Comparison of ENCODE assay signal across 36 cellular contexts in genomic region chr6:99216959-99217358, GRCh38.
"Had no signal": no experiment of that assay in that cellular context is flagged by ENCODE, and none has a peak within 500 bp of the region (broad histone marks: within the 10 kb centered on the region; RNA-seq: fewer than 3 reads in every experiment).

No MANE protein-coding gene starts in this region.

- H3K4me3 Mint-ChIP-seq: activated CD4-positive, alpha-beta memory T cell treated with anti-CD3 and anti-CD28 coated beads for 36 hours; activated CD4-positive, alpha-beta T cell treated with anti-CD3 and anti-CD28 coated beads, Interleukin-2, amount 10 ng/mL, durations not matched to agents 24 days and 14 days; activated naive CD4-positive, alpha-beta T cell treated with anti-CD3 and anti-CD28 coated beads for 36 hours; activated naive CD8-positive, alpha-beta T cell treated with anti-CD3 and anti-CD28 coated beads for 36 hours; activated T-helper 1 cell treated with anti-CD3 and anti-CD28 coated beads, Interleukin-12 subunit alpha, Interleukin-12 subunit beta, Interleukin-2, Interleukin-4 antibody, amounts not matched to agents 30 ng/mL and 10 ng/mL and 1 ng/mL, durations not matched to agents 14 hours and 24 hours and 36 hours; effector memory CD8-positive, alpha-beta T cell; mesothelial cell of epicardium; naive B cell; nephron progenitor cell; stimulated activated memory B cell treated with anti-CD40 and anti-IgM and Interleukin-4, amounts not matched to agents 10 μg/mL and 1 μg/mL and 100 μg/mL, for 72 hours; stimulated activated naive CD8-positive, alpha-beta T cell treated with anti-CD3 and anti-CD28 coated beads, Interleukin-15, amount 100 ng/mL, for 72 hours; T-helper 2 cell treated with Interferon-gamma antibody and Interleukin-4, amounts not matched to agents 5 μg/mL and 100 μg/mL, for 36 hours had no signal

- H3K27ac Mint-ChIP-seq: activated CD4-positive, alpha-beta memory T cell treated with anti-CD3 and anti-CD28 coated beads for 36 hours; activated CD4-positive, alpha-beta T cell treated with anti-CD3 and anti-CD28 coated beads, Interleukin-2, amount 10 ng/mL, durations not matched to agents 24 days and 14 days; activated naive CD4-positive, alpha-beta T cell treated with anti-CD3 and anti-CD28 coated beads for 36 hours; activated naive CD8-positive, alpha-beta T cell treated with anti-CD3 and anti-CD28 coated beads for 36 hours; activated T-helper 1 cell treated with anti-CD3 and anti-CD28 coated beads, Interleukin-12 subunit alpha, Interleukin-12 subunit beta, Interleukin-2, Interleukin-4 antibody, amounts not matched to agents 30 ng/mL and 10 ng/mL and 1 ng/mL, durations not matched to agents 14 hours and 24 hours and 36 hours; effector memory CD8-positive, alpha-beta T cell; mesothelial cell of epicardium; naive B cell; nephron progenitor cell; stimulated activated memory B cell treated with anti-CD40 and anti-IgM and Interleukin-4, amounts not matched to agents 10 μg/mL and 1 μg/mL and 100 μg/mL, for 72 hours; stimulated activated naive CD8-positive, alpha-beta T cell treated with anti-CD3 and anti-CD28 coated beads, Interleukin-15, amount 100 ng/mL, for 72 hours; T-helper 2 cell treated with Interferon-gamma antibody and Interleukin-4, amounts not matched to agents 5 μg/mL and 100 μg/mL, for 36 hours had no signal

- H3K9me3 Mint-ChIP-seq: activated CD4-positive, alpha-beta memory T cell treated with anti-CD3 and anti-CD28 coated beads for 36 hours; activated CD4-positive, alpha-beta T cell treated with anti-CD3 and anti-CD28 coated beads, Interleukin-2, amount 10 ng/mL, durations not matched to agents 24 days and 14 days; activated naive CD4-positive, alpha-beta T cell treated with anti-CD3 and anti-CD28 coated beads for 36 hours; activated naive CD8-positive, alpha-beta T cell treated with anti-CD3 and anti-CD28 coated beads for 36 hours; activated T-helper 1 cell treated with anti-CD3 and anti-CD28 coated beads, Interleukin-12 subunit alpha, Interleukin-12 subunit beta, Interleukin-2, Interleukin-4 antibody, amounts not matched to agents 30 ng/mL and 10 ng/mL and 1 ng/mL, durations not matched to agents 14 hours and 24 hours and 36 hours; effector memory CD8-positive, alpha-beta T cell; mesothelial cell of epicardium; nephron progenitor cell; stimulated activated memory B cell treated with anti-CD40 and anti-IgM and Interleukin-4, amounts not matched to agents 10 μg/mL and 1 μg/mL and 100 μg/mL, for 72 hours; stimulated activated naive CD8-positive, alpha-beta T cell treated with anti-CD3 and anti-CD28 coated beads, Interleukin-15, amount 100 ng/mL, for 72 hours; T-helper 2 cell treated with Interferon-gamma antibody and Interleukin-4, amounts not matched to agents 5 μg/mL and 100 μg/mL, for 36 hours had no signal

- H3K4me3 ChIP-seq: adrenal gland, ascending aorta, coronary artery, dorsolateral prefrontal cortex, heart left ventricle, pancreas, psoas muscle, sigmoid colon, tibial artery, upper lobe of right lung had no signal

- H3K4me1 Mint-ChIP-seq: activated CD4-positive, alpha-beta T cell treated with anti-CD3 and anti-CD28 coated beads, Interleukin-2, amount 10 ng/mL, durations not matched to agents 24 days and 14 days; activated naive CD8-positive, alpha-beta T cell treated with anti-CD3 and anti-CD28 coated beads for 36 hours; mesothelial cell of epicardium; naive B cell; stimulated activated memory B cell treated with anti-CD40 and anti-IgM and Interleukin-4, amounts not matched to agents 10 μg/mL and 1 μg/mL and 100 μg/mL, for 72 hours; stimulated activated naive CD8-positive, alpha-beta T cell treated with anti-CD3 and anti-CD28 coated beads, Interleukin-15, amount 100 ng/mL, for 72 hours had no signal

- H3K4me1 ChIP-seq: adrenal gland, ascending aorta, heart left ventricle, pancreas, psoas muscle, sigmoid colon, tibial artery, upper lobe of right lung had no signal

- H3K36me3 ChIP-seq: adrenal gland, ascending aorta, brain microvascular endothelial cell, heart left ventricle, pancreas, sigmoid colon, tibial artery, upper lobe of right lung had no signal

- H3K36me3 Mint-ChIP-seq: activated CD4-positive, alpha-beta memory T cell treated with anti-CD3 and anti-CD28 coated beads for 36 hours; activated naive CD8-positive, alpha-beta T cell treated with anti-CD3 and anti-CD28 coated beads for 36 hours; mesothelial cell of epicardium; naive B cell; stimulated activated memory B cell treated with anti-CD40 and anti-IgM and Interleukin-4, amounts not matched to agents 10 μg/mL and 1 μg/mL and 100 μg/mL, for 72 hours had no signal

- FAIRE-seq: endothelial cell of umbilical vein, pancreas, small intestine had no signal

- H3K9me3 ChIP-seq: adrenal gland, ascending aorta, pancreas, psoas muscle, sigmoid colon, tibial artery, upper lobe of right lung had no signal

- DNase-seq: activated CD4-positive, alpha-beta memory T cell treated with anti-CD3 and anti-CD28 coated beads for 36 hours; activated CD4-positive, alpha-beta T cell treated with anti-CD3 and anti-CD28 coated beads, Interleukin-2, amount 10 ng/mL, durations not matched to agents 24 days and 14 days; activated CD8-positive, alpha-beta memory T cell treated with anti-CD3 and anti-CD28 coated beads, Interleukin-2, amount 50 U/mL, for 4 hours; activated effector memory CD4-positive, alpha-beta T cell treated with anti-CD3 and anti-CD28 coated beads, Interleukin-2, amount 50 U/mL, for 16 hours; activated naive CD4-positive, alpha-beta T cell treated with anti-CD3 and anti-CD28 coated beads for 36 hours; activated naive CD8-positive, alpha-beta T cell treated with anti-CD3 and anti-CD28 coated beads for 36 hours; activated T-cell treated with anti-CD3 and anti-CD28 coated beads, Interleukin-2, amount 50 U/mL, for 1 hour; adrenal gland; brain microvascular endothelial cell; dorsolateral prefrontal cortex; effector memory CD8-positive, alpha-beta T cell; foreskin fibroblast; heart left ventricle; islet precursor cell; left ventricle myocardium superior; naive B cell; nephron progenitor cell; pancreas; psoas muscle; sigmoid colon; small intestine; stimulated activated CD4-positive, alpha-beta T cell treated with anti-CD3 and anti-CD28 coated beads, Interleukin-1b, Interleukin-23, amount 100 ng/mL, for 48 hours; stimulated activated CD4-positive, alpha-beta T cell treated with anti-CD3 and anti-CD28 coated beads, Interleukin-4, amount 100 ng/mL, for 4 hours; stimulated activated CD8-positive, alpha-beta memory T cell treated with anti-CD3 and anti-CD28 coated beads, Interleukin-4, amount 100 ng/mL, for 48 hours; stimulated activated naive CD8-positive, alpha-beta T cell treated with anti-CD3 and anti-CD28 coated beads, Interleukin-15, amount 100 ng/mL, for 72 hours; T-helper 1 cell; tibial artery; upper lobe of right lung had no signal

- H3K27me3 Mint-ChIP-seq: activated CD4-positive, alpha-beta memory T cell treated with anti-CD3 and anti-CD28 coated beads for 36 hours; activated CD4-positive, alpha-beta T cell treated with anti-CD3 and anti-CD28 coated beads, Interleukin-2, amount 10 ng/mL, durations not matched to agents 24 days and 14 days; activated naive CD8-positive, alpha-beta T cell treated with anti-CD3 and anti-CD28 coated beads for 36 hours had no signal

- H3K27me3 ChIP-seq: adrenal gland, ascending aorta, brain microvascular endothelial cell, dorsolateral prefrontal cortex, sigmoid colon, tibial artery, upper lobe of right lung had no signal

- H3K27ac ChIP-seq: adrenal gland, ascending aorta, brain microvascular endothelial cell, coronary artery, dorsolateral prefrontal cortex, heart left ventricle, pancreas, psoas muscle, sigmoid colon, tibial artery, upper lobe of right lung had no signal

- ATAC-seq: effector memory CD8-positive, alpha-beta T cell; esophagus mucosa; heart left ventricle; left ventricle myocardium superior; pancreas; psoas muscle; stimulated activated memory B cell treated with anti-CD40 and anti-IgM and Interleukin-4, amounts not matched to agents 10 μg/mL and 1 μg/mL and 100 μg/mL, for 72 hours; stimulated activated naive CD8-positive, alpha-beta T cell treated with anti-CD3 and anti-CD28 coated beads, Interleukin-15, amount 100 ng/mL, for 72 hours; upper lobe of right lung had no signal
